Comparison of ENCODE assay signal across 1 cellular context in genomic region chr15:44726568-44727461, GRCh38.
TF ChIP-seq lines count a peak whose summit lies in the region.

No MANE protein-coding gene starts in this region.

TF ChIP-seq in endothelial cell of umbilical vein, 7 proteins besides CTCF, POLR2A, EP300 and RAD21:
- TF ChIP-seq MYC (IDR thresholded peaks at IDR 0.05; ENCODE audit: low read depth, low read length) (no peak), EZH2 (IDR thresholded peaks at IDR 0.05; ENCODE audit: borderline replicate concordance, low read depth, low read length, severe bottlenecking) (no peak), JUN (IDR thresholded peaks at IDR 0.05; ENCODE audit: borderline replicate concordance, insufficient read depth, insufficient read length, low read depth) (peak; percentile 97), MAX (IDR thresholded peaks at IDR 0.05; ENCODE audit: insufficient read depth, insufficient read length) (peak; percentile 20), POLR2AphosphoS5 (IDR thresholded peaks at IDR 0.05; ENCODE audit: insufficient read depth, low read depth, low read length) (peak; percentile 87), GATA2 (IDR thresholded peaks at IDR 0.05; ENCODE audit: insufficient read depth, insufficient read length, low read depth, low read length) (peak; percentile 28), FOS (IDR thresholded peaks at IDR 0.05; ENCODE audit: borderline replicate concordance, insufficient read depth, low read length) (peak; percentile 90)
